In genomic region chr3:141387446-141388030, GRCh38 we compare ENCODE assay signal across 10 cellular contexts.
DNase-seq lines count a peak whose midpoint lies in the region; ATAC-seq and TF ChIP-seq lines count a peak whose summit lies in the region.
"Had no signal": no experiment of that assay in that cellular context is flagged by ENCODE, and none has a peak within 500 bp of the region (broad histone marks: within the 10 kb centered on the region; RNA-seq: fewer than 3 reads in every experiment).

No MANE protein-coding gene starts in this region.

- H3K27ac ChIP-seq in DOHH2 (ENCODE audit: low read depth, low read length) (peak overlapping the region; percentile 76), MM.1S (ENCODE audit: low read length) (peak overlapping the region; percentile 100), parathyroid adenoma (peak overlapping the region; percentile 91)

- ATAC-seq in HG03439 (IDR thresholded peaks at IDR 0.05; ENCODE audit: unreplicated experiment) (no peak), HG03442 (IDR thresholded peaks at IDR 0.05; ENCODE audit: unreplicated experiment) (no peak)
- ATAC-seq: heart right ventricle had no signal

- H3K79me2 ChIP-seq in DOHH2 (ENCODE audit: control insufficient read depth, low read length) (peaks cover 10% of the 10 kb centered on the region), MM.1S (ENCODE audit: low read length) (peaks cover 96% of the 10 kb centered on the region), parathyroid adenoma (peaks cover 7% of the 10 kb centered on the region)

- H3K27me3 ChIP-seq in DOHH2 (ENCODE audit: control insufficient read depth, low read length) (no peaks in the 10 kb centered on the region), MM.1S (replicated peaks; ENCODE audit: insufficient read depth, low read length) (no peaks in the 10 kb centered on the region), parathyroid adenoma (ENCODE audit: control insufficient read depth, insufficient read depth, low read length) (no peaks in the 10 kb centered on the region)
- H3K27me3 ChIP-seq: heart right ventricle had no signal

- H3K9me3 ChIP-seq in DOHH2 (ENCODE audit: control insufficient read depth, insufficient read depth, low read length) (no peaks in the 10 kb centered on the region), MM.1S (replicated peaks; ENCODE audit: insufficient read depth, low read length) (no peaks in the 10 kb centered on the region), parathyroid adenoma (ENCODE audit: control insufficient read depth, low read length) (no peaks in the 10 kb centered on the region)
- H3K9me3 ChIP-seq: heart right ventricle had no signal

- H4K20me1 ChIP-seq in DOHH2 (ENCODE audit: control insufficient read depth, insufficient read depth, low read depth, low read length): no peaks in the 10 kb centered on the region
- no peaks in the 10 kb centered on the region for H4K20me1 ChIP-seq in MM.1S (ENCODE audit: insufficient read depth, low read length)

- DNase-seq in MM.1S (peak; percentile 71), cerebellar cortex (ENCODE audit: low spot score) (peak; percentile 58), middle frontal gyrus (ENCODE audit: extremely low spot score, low spot score) (no peak)
- DNase-seq: amniotic stem cell; effector CD4-positive, alpha-beta T cell; heart right ventricle had no signal

- no peak overlapping the region for H2AFZ ChIP-seq in MM.1S (ENCODE audit: low read length)
- H2AFZ ChIP-seq in parathyroid adenoma: peak overlapping the region; percentile 47

- H3K4me2 ChIP-seq in DOHH2 (ENCODE audit: low read length) (peak overlapping the region; percentile 86), MM.1S (ENCODE audit: low read depth, low read length) (peak overlapping the region; percentile 90), parathyroid adenoma (ENCODE audit: low read length) (peak overlapping the region; percentile 78)

- TF ChIP-seq CTCF in DOHH2 (IDR thresholded peaks at IDR 0.05; ENCODE audit: low read depth, low read length, poor library complexity, severe bottlenecking) (no peak), MM.1S (IDR thresholded peaks at IDR 0.05; ENCODE audit: low read length) (no peak), parathyroid adenoma (IDR thresholded peaks at IDR 0.05) (no peak)

- H3K4me3 ChIP-seq in DOHH2 (ENCODE audit: low read length) (peak overlapping the region; percentile 74), MM.1S (ENCODE audit: low read length) (peak overlapping the region; percentile 67), parathyroid adenoma (ENCODE audit: low read depth, low read length) (peak overlapping the region; percentile 63)
- H3K4me3 ChIP-seq: heart right ventricle had no signal

- H3K36me3 ChIP-seq in DOHH2 (ENCODE audit: control insufficient read depth, low read length): no peaks in the 10 kb centered on the region
- peaks cover 6% of the 10 kb centered on the region for H3K36me3 ChIP-seq in MM.1S (replicated peaks; ENCODE audit: insufficient read depth, low read length)
- no peaks in the 10 kb centered on the region for H3K36me3 ChIP-seq in parathyroid adenoma (ENCODE audit: control insufficient read depth, insufficient read depth, low read length)

- peaks cover 7% of the 10 kb centered on the region; the same call in 1 of the 2 replicates for H3F3A ChIP-seq in DOHH2 (ENCODE audit: control insufficient read depth, insufficient read depth)
- H3F3A ChIP-seq in MM.1S (ENCODE audit: insufficient read depth, low read length): peaks cover 100% of the 10 kb centered on the region

- H3K9ac ChIP-seq in MM.1S (ENCODE audit: low read length) (peak overlapping the region; percentile 100), parathyroid adenoma (no peak overlapping the region)

- H3K4me1 ChIP-seq in DOHH2 (ENCODE audit: control insufficient read depth, low read length) (peaks cover 72% of the 10 kb centered on the region), MM.1S (ENCODE audit: low read length) (peaks cover 41% of the 10 kb centered on the region), parathyroid adenoma (peaks cover 31% of the 10 kb centered on the region)

- H3K9me2 ChIP-seq in DOHH2 (replicated peaks; ENCODE audit: control insufficient read depth, low read length): no peaks in the 10 kb centered on the region
- H3K9me2 ChIP-seq in MM.1S (replicated peaks; ENCODE audit: insufficient read depth, low read length): no peaks in the 10 kb centered on the region
